Comparison of ENCODE assay signal across 1 cellular context in genomic region chr3:7074217-7074616, GRCh38.
TF ChIP-seq lines count a peak whose summit lies in the region.

No MANE protein-coding gene starts in this region.

TF ChIP-seq in GM12878, 131 proteins besides CTCF, POLR2A, EP300 and RAD21 (continued from another document):
- TF ChIP-seq BCLAF1 (IDR thresholded peaks at IDR 0.05) = no peak
- no peak for TF ChIP-seq IRF3 (IDR thresholded peaks at IDR 0.05)
- TF ChIP-seq BHLHE40 (IDR thresholded peaks at IDR 0.05; ENCODE audit: borderline replicate concordance in 1 of 2, low read depth in 2 of 2, low read length in 1 of 2) = no peak
- TF ChIP-seq HDGF (IDR thresholded peaks at IDR 0.05) = no peak
- no peak for TF ChIP-seq SMARCA5 (IDR thresholded peaks at IDR 0.05)
- no peak for TF ChIP-seq MEF2A (IDR thresholded peaks at IDR 0.05; ENCODE audit: insufficient read depth, low read depth, low read length)
